ENCODE assay signal across 12 cellular contexts in genomic region chr14:19374451-19374903, GRCh38. TPM values are rescaled to one million over a fixed set of nuclear protein-coding genes. Genes with fewer than 3 reads are reported as not detected.
DNase-seq lines count a peak whose midpoint lies in the region; ATAC-seq, FAIRE-seq and TF ChIP-seq lines count a peak whose summit lies in the region.
"Not testable (repeated sequence)": the region's sequence is repeated elsewhere in the genome, so short reads cannot be mapped to it uniquely, and the experiment has no call there.
"Had no signal": no experiment of that assay in that cellular context is flagged by ENCODE, and none has a peak within 500 bp of the region (broad histone marks: within the 10 kb centered on the region; RNA-seq: fewer than 3 reads in every experiment).

No MANE protein-coding gene starts in this region.

- DNase-seq in RPMI8226 (peak; percentile 4), astrocyte (ENCODE audit: low read depth) (peak; percentile 2), Right ventricle myocardium inferior (ENCODE audit: missing footprints) (peak; percentile 27), islet precursor cell (peak; percentile 21), mesenteric fat pad (ENCODE audit: low spot score) (peak; percentile 69), spleen (peak; percentile 82), upper lobe of right lung (peak; percentile 46)

- not testable (repeated sequence) for H3K27me3 Mint-ChIP-seq in astrocyte (ENCODE audit: low read depth, unreplicated experiment)

- H3K9me3 ChIP-seq in HEK293 (ENCODE audit: control insufficient read depth, insufficient read depth, low read depth, low read length); upper lobe of right lung: not testable (repeated sequence)
- H3K9me3 ChIP-seq in astrocyte (ENCODE audit: insufficient read depth, low read depth, low read length), result peaks cover 11% of the 10 kb centered on the region
- peaks cover 0 to 10% (median 0%) of the 10 kb centered on the region in 8 donors for H3K9me3 ChIP-seq in spleen

- 84 to 89% (median 88%) methylated on average over 13 of the region's 13 CpGs for WGBS in spleen, 5 donors

- H3K79me2 ChIP-seq in astrocyte (ENCODE audit: insufficient read depth, low read length), result not testable (repeated sequence)

- POLR2A ChIA-PET in HEK293 (lab: Yijun Ruan, JAX), result not testable (repeated sequence)

- not testable (repeated sequence) for H3K9me3 Mint-ChIP-seq in astrocyte (ENCODE audit: unreplicated experiment)

- not testable (repeated sequence) for H3K36me3 ChIP-seq in HEK293 (ENCODE audit: control insufficient read depth in 2 of 2, insufficient read depth in 1 of 2, low read length in 2 of 2); astrocyte (ENCODE audit: insufficient read depth, low read length); spleen; upper lobe of right lung

- intact Hi-C loops in Right ventricle myocardium inferior (cut with DNase I); spleen (cut with DNase I; ENCODE audit: low total_unique reads); upper lobe of right lung (cut with DNase I): not testable (repeated sequence)

- H4K20me1 ChIP-seq in astrocyte (ENCODE audit: insufficient read depth, low read length), result not testable (repeated sequence)

- H3K27ac ChIP-seq in HEK293 (ENCODE audit: extremely low read depth, low read depth, low read length); astrocyte (ENCODE audit: low read depth, low read length); spleen; upper lobe of right lung: not testable (repeated sequence)

- H3K4me3 ChIP-seq in HEK293 (ENCODE audit: low read depth, low read length); astrocyte (ENCODE audit: insufficient read depth, low read depth, low read length); spleen; upper lobe of right lung: not testable (repeated sequence)

- FAIRE-seq in astrocyte (lab: Jason Lieb, UNC), result not testable (repeated sequence)

- not testable (repeated sequence) for H3K4me1 ChIP-seq in HEK293 (ENCODE audit: control insufficient read depth, insufficient read depth, low read length); astrocyte (ENCODE audit: insufficient read depth, low read length); spleen; upper lobe of right lung

- not testable (repeated sequence) for H3K27me3 ChIP-seq in astrocyte (ENCODE audit: insufficient read depth, low read length); spleen (replicated peaks in 1 of 7); upper lobe of right lung

- not testable (repeated sequence) for H3K9ac ChIP-seq in astrocyte (ENCODE audit: low read length)

- H3K4me3 Mint-ChIP-seq in astrocyte (ENCODE audit: unreplicated experiment), result not testable (repeated sequence)

- TF ChIP-seq POLR2A in spleen (IDR thresholded peaks at IDR 0.05), result not testable (repeated sequence)

- CTCF ChIA-PET in HEK293 (lab: Yijun Ruan, JAX), result not testable (repeated sequence)

- not testable (repeated sequence) for ATAC-seq in Right ventricle myocardium inferior
- ATAC-seq in upper lobe of right lung, result peak; percentile 60

- not testable (repeated sequence) for H3K4me1 Mint-ChIP-seq in astrocyte (ENCODE audit: low read depth, unreplicated experiment)

- TF ChIP-seq CTCF in HEK293 (tag by site-specific recombination; IDR thresholded peaks at IDR 0.05); astrocyte (IDR thresholded peaks at IDR 0.05; ENCODE audit: insufficient read depth, low read depth, low read length); spleen (IDR thresholded peaks at IDR 0.05 in 8 of 11, conservative IDR thresholded peaks at IDR 0.05 in 3 of 11); upper lobe of right lung (IDR thresholded peaks at IDR 0.05): not testable (repeated sequence)

- not testable (repeated sequence) for H3K4me2 ChIP-seq in astrocyte (ENCODE audit: low read length)

- H3K27ac Mint-ChIP-seq in astrocyte (ENCODE audit: unreplicated experiment), result not testable (repeated sequence)

- H3K36me3 Mint-ChIP-seq in astrocyte (ENCODE audit: low read depth, unreplicated experiment), result not testable (repeated sequence)

- not testable (repeated sequence) for H2AFZ ChIP-seq in astrocyte (ENCODE audit: low read depth, low read length)

TF ChIP-seq in HEK293, 187 proteins besides CTCF, POLR2A, EP300 and RAD21 (continues in another document):
- TF ChIP-seq ZNF785 (tag by site-specific recombination; IDR thresholded peaks at IDR 0.05) (peak; percentile 70; the same call in 1 of the 2 replicates), ZNF148 (tag by site-specific recombination; IDR thresholded peaks at IDR 0.05; ENCODE audit: borderline replicate concordance) (0 out of 2 replicates have a peak, but pooled peaks have one; percentile 69), GLI4 (tag by site-specific recombination; IDR thresholded peaks at IDR 0.05) (0 out of 2 replicates have a peak, but pooled peaks have one; percentile 46), ZNF544 (tag by site-specific recombination; IDR thresholded peaks at IDR 0.05) (0 out of 2 replicates have a peak, but pooled peaks have one; percentile 52), ZNF202 (tag by site-specific recombination; IDR thresholded peaks at IDR 0.05; ENCODE audit: borderline replicate concordance) (0 out of 2 replicates have a peak, but pooled peaks have one; percentile 60), ZNF707 (tag by site-specific recombination; IDR thresholded peaks at IDR 0.05) (peak; percentile 47; the same call in 1 of the 2 replicates), ZNF837 (tag by site-specific recombination; IDR thresholded peaks at IDR 0.05) (0 out of 2 replicates have a peak, but pooled peaks have one; percentile 53), ZNF146 (tag by site-specific recombination; IDR thresholded peaks at IDR 0.05) (0 out of 2 replicates have a peak, but pooled peaks have one; percentile 5)
- TF ChIP-seq, protein P1, sequence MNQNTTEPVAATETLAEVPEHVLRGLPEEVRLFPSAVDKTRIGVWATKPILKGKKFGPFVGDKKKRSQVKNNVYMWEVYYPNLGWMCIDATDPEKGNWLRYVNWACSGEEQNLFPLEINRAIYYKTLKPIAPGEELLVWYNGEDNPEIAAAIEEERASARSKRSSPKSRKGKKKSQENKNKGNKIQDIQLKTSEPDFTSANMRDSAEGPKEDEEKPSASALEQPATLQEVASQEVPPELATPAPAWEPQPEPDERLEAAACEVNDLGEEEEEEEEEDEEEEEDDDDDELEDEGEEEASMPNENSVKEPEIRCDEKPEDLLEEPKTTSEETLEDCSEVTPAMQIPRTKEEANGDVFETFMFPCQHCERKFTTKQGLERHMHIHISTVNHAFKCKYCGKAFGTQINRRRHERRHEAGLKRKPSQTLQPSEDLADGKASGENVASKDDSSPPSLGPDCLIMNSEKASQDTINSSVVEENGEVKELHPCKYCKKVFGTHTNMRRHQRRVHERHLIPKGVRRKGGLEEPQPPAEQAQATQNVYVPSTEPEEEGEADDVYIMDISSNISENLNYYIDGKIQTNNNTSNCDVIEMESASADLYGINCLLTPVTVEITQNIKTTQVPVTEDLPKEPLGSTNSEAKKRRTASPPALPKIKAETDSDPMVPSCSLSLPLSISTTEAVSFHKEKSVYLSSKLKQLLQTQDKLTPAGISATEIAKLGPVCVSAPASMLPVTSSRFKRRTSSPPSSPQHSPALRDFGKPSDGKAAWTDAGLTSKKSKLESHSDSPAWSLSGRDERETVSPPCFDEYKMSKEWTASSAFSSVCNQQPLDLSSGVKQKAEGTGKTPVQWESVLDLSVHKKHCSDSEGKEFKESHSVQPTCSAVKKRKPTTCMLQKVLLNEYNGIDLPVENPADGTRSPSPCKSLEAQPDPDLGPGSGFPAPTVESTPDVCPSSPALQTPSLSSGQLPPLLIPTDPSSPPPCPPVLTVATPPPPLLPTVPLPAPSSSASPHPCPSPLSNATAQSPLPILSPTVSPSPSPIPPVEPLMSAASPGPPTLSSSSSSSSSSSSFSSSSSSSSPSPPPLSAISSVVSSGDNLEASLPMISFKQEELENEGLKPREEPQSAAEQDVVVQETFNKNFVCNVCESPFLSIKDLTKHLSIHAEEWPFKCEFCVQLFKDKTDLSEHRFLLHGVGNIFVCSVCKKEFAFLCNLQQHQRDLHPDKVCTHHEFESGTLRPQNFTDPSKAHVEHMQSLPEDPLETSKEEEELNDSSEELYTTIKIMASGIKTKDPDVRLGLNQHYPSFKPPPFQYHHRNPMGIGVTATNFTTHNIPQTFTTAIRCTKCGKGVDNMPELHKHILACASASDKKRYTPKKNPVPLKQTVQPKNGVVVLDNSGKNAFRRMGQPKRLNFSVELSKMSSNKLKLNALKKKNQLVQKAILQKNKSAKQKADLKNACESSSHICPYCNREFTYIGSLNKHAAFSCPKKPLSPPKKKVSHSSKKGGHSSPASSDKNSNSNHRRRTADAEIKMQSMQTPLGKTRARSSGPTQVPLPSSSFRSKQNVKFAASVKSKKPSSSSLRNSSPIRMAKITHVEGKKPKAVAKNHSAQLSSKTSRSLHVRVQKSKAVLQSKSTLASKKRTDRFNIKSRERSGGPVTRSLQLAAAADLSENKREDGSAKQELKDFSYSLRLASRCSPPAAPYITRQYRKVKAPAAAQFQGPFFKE (tag by site-specific recombination; IDR thresholded peaks at IDR 0.05; ENCODE audit: borderline replicate concordance), result peak; percentile 85; the same call in 1 of the 2 replicates

RNA-seq across cellular contexts. Expression of gene POTEG, which starts 59.7 kb away (rescaled TPM):
- total RNA-seq in astrocyte (not detected in 2 replicates), Right ventricle myocardium inferior (not detected), mesenteric fat pad (not detected), spleen (under 1 TPM in 2 of 7 donors, not detected in 5; 0.24 to 0.51 TPM), upper lobe of right lung (not detected)
- polyA plus RNA-seq in spleen, result not detected
- total RNA-seq: A172; Calu3; CD4-positive, alpha-beta T cell; H1 had no signal
- polyA plus RNA-seq: H1 had no signal

Comparison
In these comparisons a context has a peak if more than half of its experiments do, and no peak if none do; other contexts are left out.
1. DNase-seq: peak in every context shown above with its lines; median percentile 82 in spleen; 69 in mesenteric fat pad; 46 in upper lobe of right lung; 27 in Right ventricle myocardium inferior; 21 in islet precursor cell; 4 in RPMI8226; 2 in astrocyte.